In genomic region chr14:52370406-52370911, GRCh38 we compare ENCODE assay signal across 22 cellular contexts. TPM values are rescaled to one million over a fixed set of nuclear protein-coding genes. Genes with fewer than 3 reads are reported as not detected.
A peak's percentile ranks its signal among the peaks of the same experiment; 100 is the strongest.
DNase-seq lines count a peak whose midpoint lies in the region; ATAC-seq and TF ChIP-seq lines count a peak whose summit lies in the region.
"Had no signal": no experiment of that assay in that cellular context is flagged by ENCODE, and none has a peak within 500 bp of the region (broad histone marks: within the 10 kb centered on the region; RNA-seq: fewer than 3 reads in every experiment).

No MANE protein-coding gene starts in this region.

- DNase-seq in SIG-M5 treated with dmso at 0.1 percent for 504 hours (lab: John Stamatoyannopoulos, UW; ENCODE audit: unreplicated experiment) (peak; percentile 32), SIG-M5 (lab: John Stamatoyannopoulos, UW) (no peak), T47D (ENCODE audit: low read depth in 1 of 2, low spot score in 1 of 2) (peak; percentile 6 to 58), foreskin keratinocyte (peak in 1 of 2 donors; percentile 76), COR-L47 (lab: John Stamatoyannopoulos, UW) (no peak), NCI-H226 (no peak)
- no peak for DNase-seq in activated CD4-positive, alpha-beta T cell treated with anti-CD3 and anti-CD28 coated beads, Interleukin-2, amount 50 U/mL, for 4 hours
- DNase-seq: 8988T; CD4-positive, alpha-beta memory T cell; DND-41; GOT3; HCEC 1CT; NCI-H1694; NCI-H2081; NCI-H2171; NCI-H524 treated with DMSO at 0.1 percent for 48 hours; OCI-M1; SHP77 treated with DMSO at 0.1 percent for 48 hours had no signal

- no peak overlapping the region for H3K27ac ChIP-seq in foreskin keratinocyte
- H3K27ac ChIP-seq: BLaER1 treated with 17β-estradiol and CSF1 and Interleukin-3, amounts not matched to agents 10 nM and 100 nM had no signal

- in situ Hi-C loops in T47D (cut with HindIII; ENCODE audit: low pct_unique_long_range_greater_than_20kb, low sequenced_read_pairs) = no loop called here

- H3K4me1 ChIP-seq in foreskin keratinocyte = peaks cover 7% of the 10 kb centered on the region

- TF ChIP-seq CTCF in foreskin keratinocyte (conservative IDR thresholded peaks at IDR 0.05) = no peak

- H3K27me3 ChIP-seq in foreskin keratinocyte = peaks cover 8% of the 10 kb centered on the region
- H3K27me3 ChIP-seq: BLaER1 treated with 17β-estradiol and CSF1 and Interleukin-3, amounts not matched to agents 10 nM and 100 nM had no signal

- ATAC-seq in foreskin keratinocyte = peak; percentile 39
- ATAC-seq in GM21367 (IDR thresholded peaks at IDR 0.05; ENCODE audit: unreplicated experiment) = no peak
- ATAC-seq: GM12878, SK-N-SH treated with all-trans-retinoic acid at 6 μM for 48 hours had no signal

RNA-seq across cellular contexts. Expression of gene PTGER2, which starts 56.3 kb away (rescaled TPM):
- 0.11 TPM in 1 of 2 replicates, not detected in the other for total RNA-seq in foreskin keratinocyte
- 0.02 and 0.04 TPM in 2 replicates for polyA plus RNA-seq in foreskin keratinocyte

Comparison
In these comparisons a context has a peak if more than half of its experiments do, and no peak if none do; other contexts are left out.
1. DNase-seq: peak in SIG-M5 treated with dmso at 0.1 percent for 504 hours (single experiment) and T47D (2 of 2); none in SIG-M5 (single experiment), COR-L47 (single experiment), NCI-H226 (single experiment) and activated CD4-positive, alpha-beta T cell treated with anti-CD3 and anti-CD28 coated beads, Interleukin-2, amount 50 U/mL, for 4 hours (0 of 2).